In the genomic region with DNA sequence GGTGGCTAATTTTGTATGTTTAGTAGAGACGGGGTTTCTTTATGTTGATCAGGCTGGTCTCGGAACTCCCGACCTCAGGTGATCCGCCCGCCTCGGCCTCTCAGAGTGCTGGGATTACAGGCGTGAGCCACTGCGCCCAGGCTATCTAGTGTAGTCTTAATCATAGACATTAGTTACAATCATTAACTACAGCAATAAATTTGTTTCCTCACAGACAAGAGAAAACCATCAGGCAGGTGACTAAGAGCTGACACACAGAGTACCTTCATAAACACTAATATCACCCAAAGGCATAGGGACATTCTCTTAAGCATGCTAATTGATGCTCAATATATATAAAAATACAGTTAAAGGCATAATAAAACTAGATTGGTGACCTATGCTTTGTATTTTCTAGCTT, we compare ENCODE assay signal across 22 cellular contexts. TPM values are rescaled to one million over a fixed set of nuclear protein-coding genes. Genes with fewer than 3 reads are reported as not detected.
"Had no signal": no experiment of that assay in that cellular context is flagged by ENCODE, and none has a peak within 500 bp of the region (broad histone marks: within the 10 kb centered on the region; RNA-seq: fewer than 3 reads in every experiment).

No MANE protein-coding gene starts in this region.

- FAIRE-seq: colon had no signal

- ATAC-seq: activated CD4-positive, alpha-beta T cell treated with anti-CD3 and anti-CD28 coated beads for 36 hours; activated naive CD4-positive, alpha-beta T cell treated with anti-CD3 and anti-CD28 coated beads, Interleukin-2, amount 50 U/mL, for 72 hours; activated T-cell treated with anti-CD3 and anti-CD28 coated beads, Interleukin-2, amount 50 U/mL, for 72 hours; heart left ventricle; mucosa of descending colon; right lobe of liver; stimulated activated memory B cell treated with anti-CD40 and anti-IgM and Interleukin-4, amounts not matched to agents 10 μg/mL and 1 μg/mL and 100 μg/mL, for 72 hours; stimulated activated naive CD8-positive, alpha-beta T cell treated with anti-CD3 and anti-CD28 coated beads, Interleukin-15, amount 100 ng/mL, for 72 hours had no signal

- DNase-seq: activated CD4-positive, alpha-beta T cell treated with anti-CD3 and anti-CD28 coated beads for 36 hours; activated CD4-positive, CD25-positive, alpha-beta regulatory T cell; activated naive CD4-positive, alpha-beta T cell; activated T-cell treated with anti-CD3 and anti-CD28 coated beads for 4 hours; activated T-cell treated with anti-CD3 and anti-CD28 coated beads, Interleukin-2, amount 50 U/mL, for 72 hours; effector memory CD4-positive, alpha-beta T cell; erythroblast; heart left ventricle; left ventricle myocardium inferior; mucosa of descending colon; right lobe of liver; stimulated activated CD4-positive, alpha-beta T cell treated with anti-CD3 and anti-CD28 coated beads, Interleukin-4, amount 100 ng/mL, for 4 hours; stimulated activated CD8-positive, alpha-beta memory T cell treated with anti-CD3 and anti-CD28 coated beads, Interleukin-4, amount 100 ng/mL, for 48 hours; stimulated activated naive CD8-positive, alpha-beta T cell treated with anti-CD3 and anti-CD28 coated beads, Interleukin-15, amount 100 ng/mL, for 72 hours; substantia nigra; uterus had no signal

RNA-seq across cellular contexts. Expression of gene IL18, which starts 57.8 kb away (rescaled TPM):
- total RNA-seq: activated CD4-positive, alpha-beta T cell treated with anti-CD3 and anti-CD28 coated beads for 36 hours; activated naive CD4-positive, alpha-beta T cell treated with anti-CD3 and anti-CD28 coated beads, Interleukin-2, amount 50 U/mL, for 72 hours; dermis microvascular lymphatic vessel endothelial cell; myocyte; osteoblast had no signal
